ENCODE assay signal across 36 cellular contexts in genomic region chr17:78458091-78458490, GRCh38.
"Had no signal": no experiment of that assay in that cellular context is flagged by ENCODE, and none has a peak within 500 bp of the region (broad histone marks: within the 10 kb centered on the region; RNA-seq: fewer than 3 reads in every experiment).

No MANE protein-coding gene starts in this region.

- H3K4me1 ChIP-seq: breast epithelium, esophagus squamous epithelium, gastroesophageal sphincter, heart left ventricle, left lung, lower lobe of right lung, neural progenitor cell, suprapubic skin, tibial nerve had no signal

- H3K4me3 ChIP-seq: breast epithelium, esophagus squamous epithelium, gastroesophageal sphincter, heart left ventricle, left lung, lower lobe of right lung, neural progenitor cell, smooth muscle cell, suprapubic skin, tibial nerve had no signal

- H2AFZ ChIP-seq: neural progenitor cell had no signal

- H3K36me3 Mint-ChIP-seq: activated CD4-positive, alpha-beta memory T cell treated with anti-CD3 and anti-CD28 coated beads for 36 hours; activated naive CD4-positive, alpha-beta T cell treated with anti-CD3 and anti-CD28 coated beads, Interleukin-2, amount 10 ng/mL, durations not matched to agents 7 days and 5 days; immature natural killer cell; natural killer cell; neural progenitor cell; stimulated activated memory B cell treated with anti-CD40 and anti-IgM and Interleukin-4, amounts not matched to agents 10 μg/mL and 1 μg/mL and 100 μg/mL, for 72 hours had no signal

- H3K27me3 Mint-ChIP-seq: activated CD4-positive, alpha-beta memory T cell treated with anti-CD3 and anti-CD28 coated beads for 36 hours; activated CD4-positive, alpha-beta T cell treated with anti-CD3 and anti-CD28 coated beads, Interleukin-2, amount 10 ng/mL, durations not matched to agents 24 days and 14 days; central memory CD8-positive, alpha-beta T cell; progenitor cell of endocrine pancreas; stimulated activated naive CD8-positive, alpha-beta T cell treated with anti-CD3 and anti-CD28 coated beads, Interleukin-15, amount 100 ng/mL, for 72 hours had no signal

- H3K9me3 ChIP-seq: breast epithelium, esophagus squamous epithelium, gastroesophageal sphincter, heart left ventricle, left lung, lower lobe of right lung, suprapubic skin, tibial nerve had no signal

- H3K9me3 Mint-ChIP-seq: activated CD4-positive, alpha-beta memory T cell treated with anti-CD3 and anti-CD28 coated beads for 36 hours; activated CD4-positive, alpha-beta T cell treated with anti-CD3 and anti-CD28 coated beads, Interleukin-2, amount 10 ng/mL, durations not matched to agents 24 days and 14 days; activated naive CD4-positive, alpha-beta T cell treated with anti-CD3 and anti-CD28 coated beads, Interleukin-2, amount 10 ng/mL, durations not matched to agents 7 days and 5 days; central memory CD8-positive, alpha-beta T cell; immature natural killer cell; natural killer cell; neural progenitor cell; stimulated activated memory B cell treated with anti-CD40 and anti-IgM and Interleukin-4, amounts not matched to agents 10 μg/mL and 1 μg/mL and 100 μg/mL, for 72 hours; stimulated activated naive CD8-positive, alpha-beta T cell treated with anti-CD3 and anti-CD28 coated beads, Interleukin-15, amount 100 ng/mL, for 72 hours; T-helper 1 cell treated with Interleukin-12 subunit alpha and Interleukin-12 subunit beta and Interleukin-4 antibody, amounts not matched to agents 30 μg/mL and 1 μg/mL, for 36 hours had no signal

- H3K4me1 Mint-ChIP-seq: activated CD4-positive, alpha-beta T cell treated with anti-CD3 and anti-CD28 coated beads, Interleukin-2, amount 10 ng/mL, durations not matched to agents 24 days and 14 days; activated naive CD4-positive, alpha-beta T cell treated with anti-CD3 and anti-CD28 coated beads, Interleukin-2, amount 10 ng/mL, durations not matched to agents 7 days and 5 days; central memory CD8-positive, alpha-beta T cell; immature natural killer cell; natural killer cell; neural progenitor cell; stimulated activated memory B cell treated with anti-CD40 and anti-IgM and Interleukin-4, amounts not matched to agents 10 μg/mL and 1 μg/mL and 100 μg/mL, for 72 hours; stimulated activated naive CD8-positive, alpha-beta T cell treated with anti-CD3 and anti-CD28 coated beads, Interleukin-15, amount 100 ng/mL, for 72 hours had no signal

- H3K4me2 ChIP-seq: neural progenitor cell, smooth muscle cell had no signal

- H3K27me3 ChIP-seq: breast epithelium, gastroesophageal sphincter, heart left ventricle, left lung, neural progenitor cell, suprapubic skin had no signal

- H3K4me3 Mint-ChIP-seq: activated CD4-positive, alpha-beta memory T cell treated with anti-CD3 and anti-CD28 coated beads for 36 hours; activated CD4-positive, alpha-beta T cell treated with anti-CD3 and anti-CD28 coated beads, Interleukin-2, amount 10 ng/mL, durations not matched to agents 24 days and 14 days; activated naive CD4-positive, alpha-beta T cell treated with anti-CD3 and anti-CD28 coated beads, Interleukin-2, amount 10 ng/mL, durations not matched to agents 7 days and 5 days; central memory CD8-positive, alpha-beta T cell; immature natural killer cell; natural killer cell; neural progenitor cell; stimulated activated memory B cell treated with anti-CD40 and anti-IgM and Interleukin-4, amounts not matched to agents 10 μg/mL and 1 μg/mL and 100 μg/mL, for 72 hours; stimulated activated naive CD8-positive, alpha-beta T cell treated with anti-CD3 and anti-CD28 coated beads, Interleukin-15, amount 100 ng/mL, for 72 hours; T-helper 1 cell treated with Interleukin-12 subunit alpha and Interleukin-12 subunit beta and Interleukin-4 antibody, amounts not matched to agents 30 μg/mL and 1 μg/mL, for 36 hours had no signal

- H3K27ac ChIP-seq: breast epithelium, epithelial cell of prostate, esophagus squamous epithelium, gastroesophageal sphincter, heart left ventricle, left lung, lower lobe of right lung, neural progenitor cell, suprapubic skin, tibial nerve had no signal

- H3K27ac Mint-ChIP-seq: activated CD4-positive, alpha-beta memory T cell treated with anti-CD3 and anti-CD28 coated beads for 36 hours; activated CD4-positive, alpha-beta T cell treated with anti-CD3 and anti-CD28 coated beads, Interleukin-2, amount 10 ng/mL, durations not matched to agents 24 days and 14 days; activated naive CD4-positive, alpha-beta T cell treated with anti-CD3 and anti-CD28 coated beads, Interleukin-2, amount 10 ng/mL, durations not matched to agents 7 days and 5 days; immature natural killer cell; natural killer cell; neural progenitor cell; progenitor cell of endocrine pancreas; stimulated activated memory B cell treated with anti-CD40 and anti-IgM and Interleukin-4, amounts not matched to agents 10 μg/mL and 1 μg/mL and 100 μg/mL, for 72 hours; T-helper 1 cell treated with Interleukin-12 subunit alpha and Interleukin-12 subunit beta and Interleukin-4 antibody, amounts not matched to agents 30 μg/mL and 1 μg/mL, for 36 hours had no signal

- H3K36me3 ChIP-seq: breast epithelium, esophagus squamous epithelium, gastroesophageal sphincter, heart left ventricle, left lung, lower lobe of right lung, neural progenitor cell, suprapubic skin, tibial nerve had no signal

- DNase-seq: activated CD4-positive, alpha-beta memory T cell treated with anti-CD3 and anti-CD28 coated beads for 36 hours; activated CD4-positive, alpha-beta T cell treated with anti-CD3 and anti-CD28 coated beads, Interleukin-2, amount 10 ng/mL, durations not matched to agents 24 days and 14 days; activated CD4-positive, CD25-positive, alpha-beta regulatory T cell treated with anti-CD3 and anti-CD28 coated beads, Interleukin-2, amount 50 U/mL, for 72 hours; activated CD8-positive, alpha-beta memory T cell treated with anti-CD3 and anti-CD28 coated beads, Interleukin-2, amount 50 U/mL, for 4 hours; activated gamma-delta T cell; activated naive CD4-positive, alpha-beta T cell treated with anti-CD3 and anti-CD28 coated beads, Interleukin-2, amount 10 ng/mL, durations not matched to agents 7 days and 5 days; activated T-cell treated with anti-CD3 and anti-CD28 coated beads, Interleukin-2, amount 50 U/mL, for 1 hour; amniotic stem cell; dermis blood vessel endothelial cell; effector CD8-positive, alpha-beta T cell; esophagus squamous epithelium; heart left ventricle; immature natural killer cell; kidney glomerular epithelial cell; lower lobe of right lung; mesendoderm; natural killer cell; retina; stimulated activated CD4-positive, alpha-beta T cell treated with anti-CD3 and anti-CD28 coated beads, Interleukin-1b, Interleukin-23, amount 100 ng/mL, for 48 hours; stimulated activated CD4-positive, alpha-beta T cell treated with anti-CD3 and anti-CD28 coated beads, Interleukin-4, amount 100 ng/mL, for 4 hours; stimulated activated CD8-positive, alpha-beta memory T cell treated with anti-CD3 and anti-CD28 coated beads, Interleukin-4, amount 100 ng/mL, for 48 hours; stimulated activated naive CD8-positive, alpha-beta T cell treated with anti-CD3 and anti-CD28 coated beads, Interleukin-15, amount 100 ng/mL, for 72 hours; SW 1271; T-helper 9 cell had no signal

- ATAC-seq: gastroesophageal sphincter; heart left ventricle; left lung; lower lobe of right lung; natural killer cell; stimulated activated memory B cell treated with anti-CD40 and anti-IgM and Interleukin-4, amounts not matched to agents 10 μg/mL and 1 μg/mL and 100 μg/mL, for 72 hours; stimulated activated naive CD8-positive, alpha-beta T cell treated with anti-CD3 and anti-CD28 coated beads, Interleukin-15, amount 100 ng/mL, for 72 hours had no signal
